ENCODE assay signal across 6 cellular contexts in the genomic region with DNA sequence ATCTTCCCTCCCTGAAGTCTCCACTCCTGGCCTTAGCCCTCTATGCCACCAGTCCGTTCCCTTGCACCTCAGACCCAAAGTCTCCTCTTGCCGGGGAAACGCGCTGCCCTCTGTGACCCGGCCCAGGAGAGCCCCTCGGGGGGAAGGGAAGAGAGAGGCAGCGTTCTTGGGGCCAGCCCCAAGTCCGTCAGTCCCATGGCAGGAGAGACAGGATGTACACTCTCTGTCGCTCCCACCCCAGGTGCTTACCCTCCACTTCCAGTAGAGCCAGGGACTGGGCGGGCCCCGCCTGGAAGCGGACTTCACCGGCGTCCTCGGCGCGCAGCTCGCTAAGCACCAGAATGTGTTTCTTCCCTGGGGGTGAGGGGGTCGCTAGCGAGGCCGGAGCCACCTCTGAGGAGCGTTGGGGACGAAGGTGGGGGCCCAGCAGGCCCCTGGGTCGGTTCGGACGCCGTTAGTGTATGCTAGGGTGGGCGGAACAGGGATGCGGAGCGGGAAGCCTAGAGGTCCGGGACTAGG. TPM values are rescaled to one million over a fixed set of nuclear protein-coding genes. Genes with fewer than 3 reads are reported as not detected.
DNase-seq lines count a peak whose midpoint lies in the region; ATAC-seq and TF ChIP-seq lines count a peak whose summit lies in the region.

No MANE protein-coding gene starts in this region.

- ATAC-seq in GM19023 (IDR thresholded peaks at IDR 0.05; ENCODE audit: unreplicated experiment) (peak; percentile 3), HG03469 (IDR thresholded peaks at IDR 0.05; ENCODE audit: unreplicated experiment) (peak; percentile 8)

- H3K4me3 ChIP-seq in dorsolateral prefrontal cortex (peak overlapping the region; percentile 57 to 89 (median 72)), rectal smooth muscle tissue (ENCODE audit: low read length) (peak overlapping the region; percentile 64)

- TF ChIP-seq CTCF in dorsolateral prefrontal cortex (IDR thresholded peaks at IDR 0.05 in 54 of 56, conservative IDR thresholded peaks at IDR 0.05 in 2 of 56; ENCODE audit: low read depth in 1 of 56, partially characterized antibody in 56 of 56): no peak

- peak overlapping the region in 31 of 59 donors; percentile 11 to 82 (median 54) for H3K27ac ChIP-seq in dorsolateral prefrontal cortex
- H3K27ac ChIP-seq in rectal smooth muscle tissue (ENCODE audit: low read depth, low read length): no peak overlapping the region

- peaks cover 6% of the 10 kb centered on the region for H3K4me1 ChIP-seq in rectal smooth muscle tissue (ENCODE audit: control insufficient read depth, insufficient read depth, low read length)

- H3K9ac ChIP-seq in rectal smooth muscle tissue (ENCODE audit: low read length): no peak overlapping the region

- DNase-seq in dorsolateral prefrontal cortex (no peak), inferior parietal cortex (ENCODE audit: extremely low spot score) (no peak), NCI-H2196 (lab: John Stamatoyannopoulos, UW; ENCODE audit: unreplicated experiment) (no peak)

- intact Hi-C loops in dorsolateral prefrontal cortex (cut with DNase I): no loop called here

- H3K27me3 ChIP-seq in dorsolateral prefrontal cortex: no peaks in the 10 kb centered on the region
- peaks cover 3% of the 10 kb centered on the region for H3K27me3 ChIP-seq in rectal smooth muscle tissue (ENCODE audit: control insufficient read depth, insufficient read depth, low read length)

- H3K36me3 ChIP-seq in rectal smooth muscle tissue (ENCODE audit: control insufficient read depth, insufficient read depth, low read length): no peaks in the 10 kb centered on the region

RNA-seq across cellular contexts. Expression of a gene that starts 8.1 kb away (rescaled TPM):
- 10 to 100 TPM in 116 of 120 experiments, 1 to 10 TPM in 4; 8.5 to 24.9 (median 16.0) TPM for total RNA-seq in dorsolateral prefrontal cortex

RNA-seq across cellular contexts. Expression of a gene that starts 8.3 kb away (rescaled TPM):
- 10 to 100 TPM; 28.8 to 59.4 (median 41.7) TPM for total RNA-seq in dorsolateral prefrontal cortex

RNA-seq across cellular contexts. Expression of a gene that starts 19.4 kb away (rescaled TPM):
- 100 to 1,000 TPM in 54 of 120 experiments, 10 to 100 TPM in 66; 54.9 to 144 (median 98.1) TPM for total RNA-seq in dorsolateral prefrontal cortex

RNA-seq across cellular contexts. Expression of a gene that starts 20.2 kb away (rescaled TPM):
- 1 to 10 TPM in 111 of 120 experiments, under 1 TPM in 8, not detected in 1; 0.54 to 6.4 (median 2.5) TPM for total RNA-seq in dorsolateral prefrontal cortex

RNA-seq across cellular contexts. Expression of a gene that starts 37.6 kb away (rescaled TPM):
- 10 to 100 TPM in 7 of 120 experiments, 1 to 10 TPM in 113; 2.8 to 14.2 (median 6.5) TPM for total RNA-seq in dorsolateral prefrontal cortex
